In the genomic region with DNA sequence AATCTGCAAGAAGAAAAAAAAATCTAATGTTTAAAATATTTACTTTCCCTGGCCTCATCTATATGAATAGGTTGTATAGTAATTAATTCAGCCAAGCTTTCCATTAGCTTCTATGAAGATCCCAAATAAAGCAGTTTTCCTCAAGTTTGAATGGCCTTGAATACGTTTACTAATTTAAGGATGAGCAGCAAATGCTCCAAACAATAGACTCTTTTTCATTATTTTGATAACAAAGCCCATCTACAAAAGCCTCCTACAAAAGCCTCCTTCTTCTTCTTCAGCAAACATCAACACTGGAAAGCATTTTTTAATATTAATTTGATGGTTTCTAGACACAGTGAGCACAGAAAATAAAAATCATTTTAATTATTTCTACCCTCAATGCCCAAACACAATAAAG, we compare ENCODE assay signal across 25 cellular contexts.
"Had no signal": no experiment of that assay in that cellular context is flagged by ENCODE, and none has a peak within 500 bp of the region (broad histone marks: within the 10 kb centered on the region; RNA-seq: fewer than 3 reads in every experiment).

No MANE protein-coding gene starts in this region.

- H3K27ac ChIP-seq: SK-N-MC, VCaP had no signal

- H3K4me3 ChIP-seq: SK-N-MC had no signal

- DNase-seq: activated CD4-positive, alpha-beta memory T cell treated with anti-CD3 and anti-CD28 coated beads for 36 hours; activated CD4-positive, alpha-beta T cell treated with anti-CD3 and anti-CD28 coated beads, Interleukin-2, amount 10 ng/mL, durations not matched to agents 7 days and 5 days; activated CD4-positive, CD25-positive, alpha-beta regulatory T cell; activated CD8-positive, alpha-beta memory T cell treated with anti-CD3 and anti-CD28 coated beads for 24 hours; activated gamma-delta T cell; activated naive CD4-positive, alpha-beta T cell treated with anti-CD3 and anti-CD28 coated beads, Interleukin-2, amount 10 ng/mL, durations not matched to agents 7 days and 5 days; activated naive CD8-positive, alpha-beta T cell treated with anti-CD3 and anti-CD28 coated beads for 36 hours; activated T-cell treated with anti-CD3 and anti-CD28 coated beads, Interleukin-2, amount 50 U/mL, for 48 hours; KG1; NCI-H1048; NCI-H146; NCI-H187 treated with DMSO at 0.1 percent for 48 hours; NCI-H2081 treated with DMSO at 0.1 percent for 48 hours; NCI-H2171 treated with DMSO at 0.1 percent for 48 hours; NCI-H226; NCI-H526; NCI-H82; NK-92 treated with Interleukin-12 subunit alpha and Interleukin-12 subunit beta, amount 100 ng/mL, for 24 hours; OCI-M1; RPMI8226; T-cell; T-helper 2 cell; T1000 had no signal
